In genomic region chr1:37958690-37959089, GRCh38 we compare ENCODE assay signal across 12 cellular contexts. TPM values are rescaled to one million over a fixed set of nuclear protein-coding genes. Genes with fewer than 3 reads are reported as not detected.
A peak's percentile ranks its signal among the peaks of the same experiment; 100 is the strongest.
DNase-seq lines count a peak whose midpoint lies in the region; ATAC-seq and TF ChIP-seq lines count a peak whose summit lies in the region.
"Had no signal": no experiment of that assay in that cellular context is flagged by ENCODE, and none has a peak within 500 bp of the region (broad histone marks: within the 10 kb centered on the region; RNA-seq: fewer than 3 reads in every experiment).

No MANE protein-coding gene starts in this region.

- DNase-seq in AG10803 (ENCODE audit: low read depth) (peak; percentile 97), M059J (ENCODE audit: low read depth) (peak; percentile 82), dedifferentiated amniotic fluid mesenchymal stem cell (ENCODE audit: extremely low spot score) (peak; percentile 80), myocyte (ENCODE audit: low read depth) (peak; percentile 88), AML-193 (lab: John Stamatoyannopoulos, UW) (no peak), cardiac septum (ENCODE audit: low spot score) (no peak), activated T-cell treated with anti-CD3 and anti-CD28 coated beads for 4 hours (no peak)
- DNase-seq: activated CD4-positive, alpha-beta T cell treated with anti-CD3 and anti-CD28 coated beads for 36 hours; CD4-positive, alpha-beta T cell; MG63; stimulated activated naive CD8-positive, alpha-beta T cell treated with anti-CD3 and anti-CD28 coated beads, Interleukin-15, amount 100 ng/mL, for 72 hours had no signal

- ATAC-seq in HG02938 (IDR thresholded peaks at IDR 0.05; ENCODE audit: unreplicated experiment): no peak
- ATAC-seq: activated CD4-positive, alpha-beta T cell treated with anti-CD3 and anti-CD28 coated beads for 36 hours; stimulated activated naive CD8-positive, alpha-beta T cell treated with anti-CD3 and anti-CD28 coated beads, Interleukin-15, amount 100 ng/mL, for 72 hours had no signal

- no peak overlapping the region for H3K4me3 ChIP-seq in AG10803 (ENCODE audit: low read length)
- H3K4me3 ChIP-seq: MG63 had no signal

- intact Hi-C loops in cardiac septum (cut with DNase I): no loop called here

- TF ChIP-seq CTCF in AG10803 (conservative IDR thresholded peaks at IDR 0.05; ENCODE audit: low read length): no peak

RNA-seq across cellular contexts. Expression of gene INPP5B, which starts 11.8 kb away (rescaled TPM):
- total RNA-seq in M059J (2014; rRNA removed; shearing (Covaris generic)): 6.3 and 8.5 TPM in 2 replicates
- total RNA-seq in myocyte (15.7 and 16.8 TPM in 2 replicates), cardiac septum (13.7 TPM)
- 17.3 TPM for polyA plus RNA-seq in myocyte (2012)

RNA-seq across cellular contexts. Expression of gene SF3A3, which starts 31.1 kb away (rescaled TPM):
- 187 and 209 TPM in 2 replicates for total RNA-seq in M059J (2014; rRNA removed; shearing (Covaris generic))
- 43.2 and 50.2 TPM in 2 replicates for total RNA-seq in myocyte
- 40.3 TPM for polyA plus RNA-seq in myocyte (2012)
- 30.9 TPM for total RNA-seq in cardiac septum

RNA-seq across cellular contexts. Expression of gene FHL3, which starts 46.6 kb away (rescaled TPM):
- total RNA-seq in M059J (2014; rRNA removed; shearing (Covaris generic)): 18.2 and 24.6 TPM in 2 replicates
- total RNA-seq in myocyte: 42.2 and 70.1 TPM in 2 replicates
- polyA plus RNA-seq in myocyte (2012): 73.2 TPM
- total RNA-seq in cardiac septum: 9.8 TPM

RNA-seq across cellular contexts. Expression of gene UTP11, which starts 53.8 kb away (rescaled TPM):
- total RNA-seq in M059J (2014; rRNA removed; shearing (Covaris generic)): 69.6 and 103 TPM in 2 replicates
- total RNA-seq in myocyte (95.8 and 137 TPM in 2 replicates), cardiac septum (29.8 TPM)
- 25.9 TPM for polyA plus RNA-seq in myocyte (2012)

Comparison
In these comparisons a context has a peak if more than half of its experiments do, and no peak if none do; other contexts are left out.
1. DNase-seq: peak in AG10803 (single experiment), M059J (single experiment), dedifferentiated amniotic fluid mesenchymal stem cell (single experiment) and myocyte (single experiment); none in AML-193 (0 of 2), cardiac septum (single experiment) and activated T-cell treated with anti-CD3 and anti-CD28 coated beads for 4 hours (single experiment).